ENCODE assay signal across 13 cellular contexts in genomic region chr10:8044331-8044907, GRCh38. TPM values are rescaled to one million over a fixed set of nuclear protein-coding genes. Genes with fewer than 3 reads are reported as not detected.
DNase-seq lines count a peak whose midpoint lies in the region; ATAC-seq and TF ChIP-seq lines count a peak whose summit lies in the region.
"Had no signal": no experiment of that assay in that cellular context is flagged by ENCODE, and none has a peak within 500 bp of the region (broad histone marks: within the 10 kb centered on the region; RNA-seq: fewer than 3 reads in every experiment).

No MANE protein-coding gene starts in this region.

- H3K4me2 ChIP-seq in mesendoderm (ENCODE audit: low read length), result peak overlapping the region; percentile 4

- H3K9me3 Mint-ChIP-seq in activated CD8-positive, alpha-beta T cell treated with anti-CD3 and anti-CD28 coated beads, Interleukin-2, amount 10 ng/mL, durations not matched to agents 7 days and 5 days (ENCODE audit: insufficient read depth), result no peaks in the 10 kb centered on the region
- H3K9me3 Mint-ChIP-seq in type B pancreatic cell, result no peaks in the 10 kb centered on the region

- CTCF ChIA-PET in activated CD8-positive, alpha-beta T cell treated with anti-CD3 and anti-CD28 coated beads, Interleukin-2, amount 10 ng/mL, durations not matched to agents 7 days and 5 days (lab: Charles Lee), result no interaction called here

- peak overlapping the region; percentile 15 for H3K4me3 ChIP-seq in mesendoderm (ENCODE audit: low read length)

- H3K79me2 ChIP-seq in mesendoderm (ENCODE audit: control insufficient read depth, insufficient read depth, low read length), result no peaks in the 10 kb centered on the region

- peaks cover 71% of the 10 kb centered on the region for H3K4me1 Mint-ChIP-seq in activated CD8-positive, alpha-beta T cell treated with anti-CD3 and anti-CD28 coated beads, Interleukin-2, amount 10 ng/mL, durations not matched to agents 7 days and 5 days (ENCODE audit: low read depth)
- H3K4me1 Mint-ChIP-seq in type B pancreatic cell (ENCODE audit: unreplicated experiment), result peaks cover 33% of the 10 kb centered on the region

- no peak for TF ChIP-seq CTCF in type B pancreatic cell (conservative IDR thresholded peaks at IDR 0.05)

- H3K4ac ChIP-seq in mesendoderm (ENCODE audit: low read depth, low read length), result no peak overlapping the region

- peak overlapping the region; percentile 33 for H2BK5ac ChIP-seq in mesendoderm (ENCODE audit: low read length)

- H3K4me1 ChIP-seq in mesendoderm (ENCODE audit: control insufficient read depth, low read depth, low read length), result peaks cover 27% of the 10 kb centered on the region

- DNase-seq in cardiac septum (ENCODE audit: low spot score) (peak; percentile 4), left cardiac atrium (no peak), mesendoderm (peak; percentile 71), type B pancreatic cell (ENCODE audit: extremely low spot score, unreplicated experiment) (no peak), foreskin melanocyte (no peak)
- DNase-seq in activated CD8-positive, alpha-beta T cell treated with anti-CD3 and anti-CD28 coated beads, Interleukin-2, amount 10 ng/mL, durations not matched to agents 7 days and 5 days, result no peak
- DNase-seq: activated CD4-positive, CD25-positive, alpha-beta regulatory T cell; amniotic stem cell; effector CD4-positive, alpha-beta T cell had no signal

- no peak overlapping the region for H3K18ac ChIP-seq in mesendoderm (ENCODE audit: low read length)

- no peak overlapping the region for H2BK120ac ChIP-seq in mesendoderm (ENCODE audit: low read depth, low read length)

- no peak overlapping the region for H3K23ac ChIP-seq in mesendoderm (ENCODE audit: low read length)

- H3K36me3 Mint-ChIP-seq in activated CD8-positive, alpha-beta T cell treated with anti-CD3 and anti-CD28 coated beads, Interleukin-2, amount 10 ng/mL, durations not matched to agents 7 days and 5 days (ENCODE audit: low read depth), result peaks cover 5% of the 10 kb centered on the region
- H3K36me3 Mint-ChIP-seq in type B pancreatic cell, result peaks cover 4% of the 10 kb centered on the region

- no peak overlapping the region for H2BK15ac ChIP-seq in mesendoderm (replicated peaks; ENCODE audit: low read depth)

- H3K56ac ChIP-seq in mesendoderm (ENCODE audit: low read length), result peak overlapping the region; percentile 4

- peaks cover 26% of the 10 kb centered on the region for H3K27me3 ChIP-seq in mesendoderm (ENCODE audit: insufficient read depth, low read length, poor library complexity)

- no peak for ATAC-seq in left cardiac atrium
- ATAC-seq in activated CD8-positive, alpha-beta T cell treated with anti-CD3 and anti-CD28 coated beads, Interleukin-2, amount 10 ng/mL, durations not matched to agents 7 days and 5 days, result no peak
- ATAC-seq in GM21423 (IDR thresholded peaks at IDR 0.05; ENCODE audit: unreplicated experiment), result no peak
- no peak for ATAC-seq in GM18498 (IDR thresholded peaks at IDR 0.05; ENCODE audit: unreplicated experiment)

- H3K27me3 Mint-ChIP-seq in activated CD8-positive, alpha-beta T cell treated with anti-CD3 and anti-CD28 coated beads, Interleukin-2, amount 10 ng/mL, durations not matched to agents 7 days and 5 days (ENCODE audit: low read depth), result peaks cover 94% of the 10 kb centered on the region
- H3K27me3 Mint-ChIP-seq in type B pancreatic cell, result peaks cover 99% of the 10 kb centered on the region

- POLR2A ChIA-PET in activated CD8-positive, alpha-beta T cell treated with anti-CD3 and anti-CD28 coated beads, Interleukin-2, amount 10 ng/mL, durations not matched to agents 7 days and 5 days (lab: Charles Lee), result no interaction called here

- H3K27ac Mint-ChIP-seq in activated CD8-positive, alpha-beta T cell treated with anti-CD3 and anti-CD28 coated beads, Interleukin-2, amount 10 ng/mL, durations not matched to agents 7 days and 5 days, result no peak overlapping the region
- peak overlapping the region; percentile 66 for H3K27ac Mint-ChIP-seq in type B pancreatic cell

- no peak overlapping the region for H3K27ac ChIP-seq in mesendoderm (ENCODE audit: low read depth, low read length)
- H3K27ac ChIP-seq: C4-2B had no signal

- peak overlapping the region; percentile 40 for H3K4me3 Mint-ChIP-seq in activated CD8-positive, alpha-beta T cell treated with anti-CD3 and anti-CD28 coated beads, Interleukin-2, amount 10 ng/mL, durations not matched to agents 7 days and 5 days
- peak overlapping the region; percentile 86 for H3K4me3 Mint-ChIP-seq in type B pancreatic cell

- H4K5ac ChIP-seq in mesendoderm (ENCODE audit: low read length), result no peak overlapping the region

- H3K9ac ChIP-seq in mesendoderm (ENCODE audit: low read length), result peak overlapping the region; percentile 61

- H3K36me3 ChIP-seq in mesendoderm (ENCODE audit: control insufficient read depth, insufficient read depth, low read length), result no peaks in the 10 kb centered on the region
- H3K36me3 ChIP-seq: HAP-1 had no signal

- intact Hi-C loops in cardiac septum (cut with DNase I), result no loop called here
- intact Hi-C loops in left cardiac atrium (cut with DNase I), result no loop called here

- WGBS in mesendoderm (ENCODE audit: extremely low coverage, insufficient coverage, low lambda C conversion rate), result no CpG with 5 or more reads among the region's 12 CpGs

- no peaks in the 10 kb centered on the region for H3K79me1 ChIP-seq in mesendoderm (ENCODE audit: low read length)

- no peak overlapping the region for H2AK5ac ChIP-seq in mesendoderm (ENCODE audit: low read length)

- no peak overlapping the region for H4K8ac ChIP-seq in mesendoderm (ENCODE audit: low read depth, low read length)

RNA-seq across cellular contexts. Expression of gene GATA3, which starts 10.1 kb away (rescaled TPM):
- total RNA-seq in cardiac septum (1.2 TPM), left cardiac atrium (1 to 10 TPM; 1.9 to 2.1 TPM), type B pancreatic cell (ENCODE audit: low replicate concordance) (18.5 and 71.4 TPM in 2 replicates)
- 10 to 100 TPM; 42.5 to 44.9 TPM for total RNA-seq in activated CD8-positive, alpha-beta T cell treated with anti-CD3 and anti-CD28 coated beads, Interleukin-2, amount 10 ng/mL, durations not matched to agents 7 days and 5 days
- 7.2 TPM for polyA plus RNA-seq in mesendoderm (2013, experiment 1 of 2)
- 6.2 TPM for polyA plus RNA-seq in mesendoderm (2013, experiment 2 of 2)

Comparison
In these comparisons a context has a peak if more than half of its experiments do, and no peak if none do; other contexts are left out.
1. DNase-seq: peak in cardiac septum (single experiment) and mesendoderm (single experiment); none in left cardiac atrium (single experiment), activated CD8-positive, alpha-beta T cell treated with anti-CD3 and anti-CD28 coated beads, Interleukin-2, amount 10 ng/mL, durations not matched to agents 7 days and 5 days (single experiment), type B pancreatic cell (single experiment) and foreskin melanocyte (single experiment).